ENCODE assay signal across 18 cellular contexts in genomic region chr3:78830466-78830865, GRCh38.
DNase-seq lines count a peak whose midpoint lies in the region; ATAC-seq, FAIRE-seq and TF ChIP-seq lines count a peak whose summit lies in the region.
"Had no signal": no experiment of that assay in that cellular context is flagged by ENCODE, and none has a peak within 500 bp of the region (broad histone marks: within the 10 kb centered on the region; RNA-seq: fewer than 3 reads in every experiment).

No MANE protein-coding gene starts in this region.

- H3K79me2 ChIP-seq in GM23248 (ENCODE audit: insufficient read depth) (no peaks in the 10 kb centered on the region), GM12878 (ENCODE audit: control insufficient read depth, insufficient read depth, low read length) (no peaks in the 10 kb centered on the region)

- RAD21 ChIA-PET in GM12878 (lab: Charles Lee; ENCODE audit: unreplicated experiment), result no interaction called here

- in situ Hi-C loops in GM23248 (cut with MboI), result no loop called here
- in situ Hi-C loops in GM12878 (cut with MboI), result no loop called here

- SMC1A ChIA-PET in GM12878 (lab: Charles Lee; ENCODE audit: uncharacterized antibody, unreplicated experiment), result no interaction called here

- H3K4me1 Mint-ChIP-seq in glutamatergic neuron (ENCODE audit: low read depth, unreplicated experiment), result peaks cover 18% of the 10 kb centered on the region
- H3K4me1 Mint-ChIP-seq: IgD-negative memory B cell had no signal

- H3K27ac ChIP-seq in GM23248 (no peak overlapping the region), GM12878 (ENCODE audit: control insufficient read depth, insufficient read depth) (no peak overlapping the region), small intestine (ENCODE audit: low read depth in 1 of 2, low read length in 1 of 2) (no peak overlapping the region)
- H3K27ac ChIP-seq: C4-2B had no signal

- CTCF ChIA-PET in GM12878 (lab: Yijun Ruan, JAX), result no interaction called here

- H3K27ac Mint-ChIP-seq in glutamatergic neuron (ENCODE audit: unreplicated experiment), result peak overlapping the region; percentile 63
- H3K27ac Mint-ChIP-seq: CD8-positive, alpha-beta T cell; IgD-negative memory B cell had no signal

- H3K4me2 ChIP-seq in GM23248 (ENCODE audit: unreplicated experiment), result no peak overlapping the region
- H3K4me2 ChIP-seq in GM12878 (ENCODE audit: control insufficient read depth, insufficient read depth), result no peak overlapping the region

- intact Hi-C loops in GM12878 (cut with micrococcal nuclease; ENCODE audit: unreplicated experiment), result loop anchor here (2.0 kb wide), 1 partner anchor 94 kb away; no protein-coding TSS in a partner anchor
- intact Hi-C loops in left ventricle myocardium superior (cut with micrococcal nuclease), result no loop called here

- no peak for TF ChIP-seq RAD21 in GM12878 (IDR thresholded peaks at IDR 0.05; ENCODE audit: insufficient read depth, low read depth, low read length)

- POLR2A ChIA-PET in GM12878 (lab: Charles Lee), result no interaction called here

- no peaks in the 10 kb centered on the region for H3K9me3 ChIP-seq in GM23248 (ENCODE audit: low read depth)
- peaks cover 2% of the 10 kb centered on the region; the same call in 1 of the 3 replicates for H3K9me3 ChIP-seq in GM12878 (replicated peaks; ENCODE audit: control insufficient read depth, insufficient read depth, low read length)
- no peaks in the 10 kb centered on the region for H3K9me3 ChIP-seq in small intestine (ENCODE audit: control insufficient read depth, low read depth)
- H3K9me3 ChIP-seq: BE2C had no signal

- H3K4me3 Mint-ChIP-seq in glutamatergic neuron (ENCODE audit: unreplicated experiment), result no peak overlapping the region
- H3K4me3 Mint-ChIP-seq: CD8-positive, alpha-beta T cell; IgD-negative memory B cell had no signal

- H3K9me3 Mint-ChIP-seq in glutamatergic neuron (ENCODE audit: unreplicated experiment), result no peaks in the 10 kb centered on the region

- H3K4me3 ChIP-seq in GM23248 (no peak overlapping the region), GM12878 (no peak overlapping the region), retinal pigment epithelial cell (ENCODE audit: low read length) (no peak overlapping the region), small intestine (ENCODE audit: low read depth in 1 of 2, low read length in 2 of 2) (no peak overlapping the region)

- no peak overlapping the region for H3K9ac ChIP-seq in GM23248
- no peak overlapping the region for H3K9ac ChIP-seq in GM12878 (ENCODE audit: control insufficient read depth, insufficient read depth, low read length)

- DNase-seq in GM23248 (peak; percentile 17), GM12878 (ENCODE audit: low read depth, low spot score) (no peak), glutamatergic neuron (no peak), retinal pigment epithelial cell (ENCODE audit: low read depth) (peak; percentile 15), DMS153 treated with DMSO at 0.1 percent for 48 hours (lab: John Stamatoyannopoulos, UW; ENCODE audit: unreplicated experiment) (no peak), left ventricle myocardium superior (no peak), small intestine (no peak)
- DNase-seq: BE2C; CD8-positive, alpha-beta T cell; COR-L47; DMS153; DND-41; GF-D8; HCEC 1CT; KG1 had no signal

- H3K9me2 ChIP-seq in GM23248 (ENCODE audit: insufficient read depth), result no peaks in the 10 kb centered on the region

- WGBS in GM23248 (ENCODE audit: low coverage in 1 of 2, low lambda C conversion rate in 2 of 2, missing lambda C conversion rate in 2 of 2), 2 experiments, result 40 to 41% methylated on average over 5 of the region's 5 CpGs
- WGBS in GM12878 (ENCODE audit: insufficient coverage, insufficient replicate concordance, low lambda C conversion rate, missing lambda C conversion rate), result 5% methylated on average over 5 of the region's 5 CpGs
- 54 to 62% (median 54%) methylated on average over 5 of the region's 5 CpGs for WGBS in small intestine, 3 donors

- TF ChIP-seq POLR2A in GM12878 (IDR thresholded peaks at IDR 0.05; ENCODE audit: low read depth, low read length), result no peak

- TF ChIP-seq CTCF in GM12878 (IDR thresholded peaks at IDR 0.05 in 2 of 3, conservative IDR thresholded peaks at IDR 0.05 in 1 of 3; ENCODE audit: control insufficient read depth in 2 of 3, extremely low read depth in 1 of 3, insufficient read depth in 1 of 3, low read depth in 3 of 3, low read length in 3 of 3), result no peak
- TF ChIP-seq CTCF in glutamatergic neuron (IDR thresholded peaks at IDR 0.05; ENCODE audit: partially characterized antibody, unreplicated experiment), result no peak
- no peak for TF ChIP-seq CTCF in retinal pigment epithelial cell (conservative IDR thresholded peaks at IDR 0.05; ENCODE audit: low read depth, low read length)

- H3K27me3 ChIP-seq in GM23248 (replicated peaks; ENCODE audit: insufficient read depth) (no peaks in the 10 kb centered on the region), GM12878 (replicated peaks in 1 of 2; ENCODE audit: control insufficient read depth in 2 of 2, insufficient read depth in 2 of 2, low read length in 1 of 2) (no peaks in the 10 kb centered on the region), small intestine (ENCODE audit: control insufficient read depth in 2 of 2, insufficient read depth in 2 of 2, low read length in 2 of 2) (no peaks in the 10 kb centered on the region)
- H3K27me3 ChIP-seq: BE2C had no signal

- no TSS peak for BruUV-seq in GM12878 (replicated peaks; lab: Mats Ljungman, UMichigan)

- no peak for TF ChIP-seq EP300 in GM12878 (IDR thresholded peaks at IDR 0.05; ENCODE audit: borderline replicate concordance in 1 of 2, control insufficient read depth in 1 of 2, low read depth in 2 of 2, low read length in 2 of 2)

- H3K27me3 Mint-ChIP-seq in glutamatergic neuron (ENCODE audit: unreplicated experiment), result peaks cover 3% of the 10 kb centered on the region
- H3K27me3 Mint-ChIP-seq: IgD-negative memory B cell had no signal

- H4K20me1 ChIP-seq in GM23248 (ENCODE audit: insufficient read depth) (no peaks in the 10 kb centered on the region), GM12878 (ENCODE audit: control insufficient read depth, insufficient read depth) (no peaks in the 10 kb centered on the region)

- FAIRE-seq in GM12878 (lab: Jason Lieb, UNC) (no peak), small intestine (lab: Jason Lieb, UNC) (no peak)
- FAIRE-seq: H1 had no signal

- no peaks in the 10 kb centered on the region for H3F3A ChIP-seq in GM23248 (ENCODE audit: insufficient read depth)

- no peaks in the 10 kb centered on the region for H3K36me3 ChIP-seq in GM23248 (ENCODE audit: low read depth)
- no peaks in the 10 kb centered on the region for H3K36me3 ChIP-seq in GM12878 (ENCODE audit: control insufficient read depth in 2 of 2, insufficient read depth in 2 of 2, low read length in 1 of 2)
- H3K36me3 ChIP-seq in small intestine (ENCODE audit: control insufficient read depth in 2 of 2, insufficient read depth in 2 of 2, low read length in 2 of 2), result no peaks in the 10 kb centered on the region
- H3K36me3 ChIP-seq: BE2C had no signal

- H2AFZ ChIP-seq in GM23248, result no peak overlapping the region
- no peak overlapping the region for H2AFZ ChIP-seq in GM12878 (ENCODE audit: control insufficient read depth, low read depth, low read length)

- ATAC-seq in GM12878 (no peak), left ventricle myocardium superior (no peak)
- ATAC-seq: CD8-positive, alpha-beta T cell had no signal

- no peaks in the 10 kb centered on the region for H3K36me3 Mint-ChIP-seq in glutamatergic neuron (ENCODE audit: unreplicated experiment)
- H3K36me3 Mint-ChIP-seq: CD8-positive, alpha-beta T cell; IgD-negative memory B cell had no signal

- no peaks in the 10 kb centered on the region for H3K4me1 ChIP-seq in GM23248 (ENCODE audit: insufficient read depth)
- H3K4me1 ChIP-seq in GM12878 (ENCODE audit: control insufficient read depth, insufficient read depth, low read length), result no peaks in the 10 kb centered on the region
- no peaks in the 10 kb centered on the region for H3K4me1 ChIP-seq in small intestine (ENCODE audit: control insufficient read depth in 2 of 2, insufficient read depth in 1 of 2, low read depth in 1 of 2, low read length in 1 of 2)

TF ChIP-seq in GM12878, 131 proteins besides CTCF, POLR2A, EP300 and RAD21:
- TF ChIP-seq IKZF2 (IDR thresholded peaks at IDR 0.05), result peak in 1 of 2 experiments; percentile 20; a peak in 1 of 4 replicates
- TF ChIP-seq ATF7 (IDR thresholded peaks at IDR 0.05; ENCODE audit: low read depth), result no peak
- 0 out of 2 replicates have a peak, but pooled peaks have one; percentile 23 for TF ChIP-seq RELB (IDR thresholded peaks at IDR 0.05; ENCODE audit: low read depth)

Comparison
In these comparisons a context has a peak if more than half of its experiments do, and no peak if none do; other contexts are left out.
1. DNase-seq: peak in GM23248 (single experiment) and retinal pigment epithelial cell (single experiment); none in GM12878 (single experiment), glutamatergic neuron (single experiment), DMS153 treated with DMSO at 0.1 percent for 48 hours (single experiment), left ventricle myocardium superior (single experiment) and small intestine (single experiment).